In genomic region chr2:3418766-3419165, GRCh38 we compare ENCODE assay signal across 21 cellular contexts. TPM values are rescaled to one million over a fixed set of nuclear protein-coding genes. Genes with fewer than 3 reads are reported as not detected.
A peak's percentile ranks its signal among the peaks of the same experiment; 100 is the strongest.
DNase-seq lines count a peak whose midpoint lies in the region; ATAC-seq and TF ChIP-seq lines count a peak whose summit lies in the region.
"Had no signal": no experiment of that assay in that cellular context is flagged by ENCODE, and none has a peak within 500 bp of the region (broad histone marks: within the 10 kb centered on the region; RNA-seq: fewer than 3 reads in every experiment).

No MANE protein-coding gene starts in this region.

- no peak for TF ChIP-seq POLR2A in esophagus muscularis mucosa (IDR thresholded peaks at IDR 0.05; ENCODE audit: low read depth)

- H2AK5ac ChIP-seq in neuronal stem cell (ENCODE audit: low read depth, low read length): peak overlapping the region; percentile 33

- peak overlapping the region; percentile 46 for H3K23ac ChIP-seq in neuronal stem cell (ENCODE audit: low read depth, low read length, poor library complexity)

- H3K27ac ChIP-seq in BLaER1 treated with 17β-estradiol and CSF1 and Interleukin-3, amounts not matched to agents 10 nM and 100 nM: peak overlapping the region in 4 of 11 experiments; percentile 7 to 48 (median 18); a peak in 4 of 22 replicates
- H3K27ac ChIP-seq in esophagus muscularis mucosa (replicated peaks in 1 of 4): no peak overlapping the region
- no peak overlapping the region for H3K27ac ChIP-seq in neuronal stem cell (replicated peaks; ENCODE audit: low read length)
- H3K27ac ChIP-seq: A549, PC-9, RWPE1 had no signal

- peaks cover 1% of the 10 kb centered on the region for H3K4me1 Mint-ChIP-seq in activated CD4-positive, alpha-beta memory T cell treated with anti-CD3 and anti-CD28 coated beads for 36 hours (ENCODE audit: low read depth)

- peak overlapping the region in 9 of 11 experiments; percentile 2 to 93 (median 65); a peak in 15 of 22 replicates for H3K4me2 ChIP-seq in BLaER1 treated with 17β-estradiol and CSF1 and Interleukin-3, amounts not matched to agents 10 nM and 100 nM
- H3K4me2 ChIP-seq in neuronal stem cell (ENCODE audit: insufficient read depth, low read length, poor library complexity, severe bottlenecking): no peak overlapping the region
- H3K4me2 ChIP-seq: A549, PC-9 had no signal

- no peak overlapping the region for H4K8ac ChIP-seq in neuronal stem cell (ENCODE audit: low read depth, low read length)

- H3K9me3 ChIP-seq in BLaER1 treated with 17β-estradiol and CSF1 and Interleukin-3, amounts not matched to agents 10 nM and 100 nM (replicated peaks in 1 of 11): peaks cover 0 to 3% (median 0%) of the 10 kb centered on the region in 11 experiments; a peak in 3 of 22 replicates
- H3K9me3 ChIP-seq in esophagus muscularis mucosa (no peaks in the 10 kb centered on the region), neuronal stem cell (replicated peaks in 1 of 2; ENCODE audit: control insufficient read depth in 2 of 2, insufficient read depth in 1 of 2, low read depth in 1 of 2, low read length in 2 of 2) (no peaks in the 10 kb centered on the region)
- H3K9me3 ChIP-seq: A549 had no signal

- ATAC-seq in SK-N-SH treated with all-trans-retinoic acid at 6 μM for 48 hours (no peak), left ventricle myocardium superior (no peak)
- ATAC-seq: A549 had no signal

- no peak for TF ChIP-seq CTCF in esophagus muscularis mucosa (IDR thresholded peaks at IDR 0.05)

- H3K14ac ChIP-seq in neuronal stem cell (ENCODE audit: low read length): no peak overlapping the region

- H3K27me3 ChIP-seq in BLaER1 treated with 17β-estradiol and CSF1 and Interleukin-3, amounts not matched to agents 10 nM and 100 nM: no peaks in the 10 kb centered on the region
- H3K27me3 ChIP-seq in esophagus muscularis mucosa (no peaks in the 10 kb centered on the region), neuronal stem cell (ENCODE audit: control insufficient read depth in 3 of 3, insufficient read depth in 3 of 3, low read depth in 1 of 3, low read length in 3 of 3) (no peaks in the 10 kb centered on the region)

- intact Hi-C loops in activated CD4-positive, alpha-beta memory T cell treated with anti-CD3 and anti-CD28 coated beads for 36 hours (cut with micrococcal nuclease): no loop called here
- intact Hi-C loops in esophagus muscularis mucosa (cut with DNase I): no loop called here
- intact Hi-C loops in left ventricle myocardium superior (cut with micrococcal nuclease): no loop called here

- no peak overlapping the region for H3K4me3 Mint-ChIP-seq in activated CD4-positive, alpha-beta memory T cell treated with anti-CD3 and anti-CD28 coated beads for 36 hours
- H3K4me3 Mint-ChIP-seq: HFFc6 had no signal

- no peaks in the 10 kb centered on the region for H3K27me3 Mint-ChIP-seq in activated CD4-positive, alpha-beta memory T cell treated with anti-CD3 and anti-CD28 coated beads for 36 hours

- CTCF ChIA-PET in activated CD4-positive, alpha-beta memory T cell treated with anti-CD3 and anti-CD28 coated beads for 36 hours (lab: Charles Lee): no interaction called here

- POLR2A ChIA-PET in activated CD4-positive, alpha-beta memory T cell treated with anti-CD3 and anti-CD28 coated beads for 36 hours (lab: Charles Lee): no interaction called here

- no peak overlapping the region for H2BK5ac ChIP-seq in neuronal stem cell (ENCODE audit: low read length)

- no peak overlapping the region for H3K4me3 ChIP-seq in BLaER1 treated with 17β-estradiol and CSF1 and Interleukin-3, amounts not matched to agents 10 nM and 100 nM
- H3K4me3 ChIP-seq in esophagus muscularis mucosa (no peak overlapping the region), neuronal stem cell (ENCODE audit: low read length in 2 of 2) (no peak overlapping the region)
- H3K4me3 ChIP-seq: A549, PC-9 had no signal

- peak overlapping the region in 3 of 11 experiments; percentile 15 to 18 (median 15); a peak in 4 of 22 replicates for H3K9ac ChIP-seq in BLaER1 treated with 17β-estradiol and CSF1 and Interleukin-3, amounts not matched to agents 10 nM and 100 nM
- H3K9ac ChIP-seq in neuronal stem cell (ENCODE audit: low read depth, low read length, poor library complexity): peak overlapping the region; percentile 78

- H2BK15ac ChIP-seq in neuronal stem cell (ENCODE audit: low read length): no peak overlapping the region

- H2BK120ac ChIP-seq in neuronal stem cell (ENCODE audit: low read depth, low read length): no peak overlapping the region

- H4K91ac ChIP-seq in neuronal stem cell (ENCODE audit: low read depth, low read length, poor library complexity): no peak overlapping the region

- no peaks in the 10 kb centered on the region for H3K79me1 ChIP-seq in neuronal stem cell (ENCODE audit: low read depth, low read length)

- TF ChIP-seq EP300 in esophagus muscularis mucosa (IDR thresholded peaks at IDR 0.05): no peak

- no peak overlapping the region for H2BK12ac ChIP-seq in neuronal stem cell (ENCODE audit: low read length)

- peaks cover 11% of the 10 kb centered on the region for H3K36me3 Mint-ChIP-seq in activated CD4-positive, alpha-beta memory T cell treated with anti-CD3 and anti-CD28 coated beads for 36 hours

- no peak overlapping the region for H3K4ac ChIP-seq in neuronal stem cell (ENCODE audit: low read length)

- peaks cover 6 to 79% (median 45%) of the 10 kb centered on the region in 11 experiments; a peak in 20 of 22 replicates for H3K36me3 ChIP-seq in BLaER1 treated with 17β-estradiol and CSF1 and Interleukin-3, amounts not matched to agents 10 nM and 100 nM
- peaks cover 19 to 72% (median 49%) of the 10 kb centered on the region in 4 donors for H3K36me3 ChIP-seq in esophagus muscularis mucosa
- peaks cover 28 to 70% of the 10 kb centered on the region in 2 donors for H3K36me3 ChIP-seq in neuronal stem cell (replicated peaks in 1 of 2; ENCODE audit: control insufficient read depth in 2 of 2, insufficient read depth in 2 of 2, low read length in 2 of 2)

- DNase-seq in activated CD4-positive, alpha-beta memory T cell treated with anti-CD3 and anti-CD28 coated beads for 36 hours: no peak
- DNase-seq in esophagus muscularis mucosa (ENCODE audit: extremely low spot score) (peak; percentile 88), neuronal stem cell (ENCODE audit: low spot score) (no peak), left ventricle myocardium superior (no peak)
- DNase-seq in stimulated activated CD4-positive, alpha-beta T cell treated with anti-CD3 and anti-CD28 coated beads, Interleukin-12 subunit alpha, Interleukin-12 subunit beta, amount 100 ng/mL, for 4 hours: no peak
- DNase-seq: DMS79 treated with DMSO at 0.1 percent for 48 hours, H7, HFFc6, Kasumi-1, MM.1S, NCI-H1092, NCI-H1436 treated with DMSO at 0.1 percent for 48 hours, NCI-H2029, NCI-H2171, NCI-H526, PC-9, SIG-M5 had no signal

- peaks cover 0 to 89% (median 65%) of the 10 kb centered on the region in 10 experiments; a peak in 18 of 20 replicates for H3K4me1 ChIP-seq in BLaER1 treated with 17β-estradiol and CSF1 and Interleukin-3, amounts not matched to agents 10 nM and 100 nM
- H3K4me1 ChIP-seq in esophagus muscularis mucosa (peaks cover 0 to 23% (median 21%) of the 10 kb centered on the region in 4 donors), neuronal stem cell (ENCODE audit: control insufficient read depth in 2 of 2, insufficient read depth in 1 of 2, low read depth in 1 of 2, low read length in 2 of 2) (peaks cover 0 to 4% of the 10 kb centered on the region in 2 donors)
- H3K4me1 ChIP-seq: A549 had no signal

- H4K20me1 ChIP-seq in BLaER1 treated with 17β-estradiol and CSF1 and Interleukin-3, amounts not matched to agents 10 nM and 100 nM: peaks cover 0 to 45% (median 22%) of the 10 kb centered on the region in 11 experiments; a peak in 13 of 22 replicates

- H3K9me3 Mint-ChIP-seq in activated CD4-positive, alpha-beta memory T cell treated with anti-CD3 and anti-CD28 coated beads for 36 hours: no peaks in the 10 kb centered on the region
- H3K9me3 Mint-ChIP-seq: HFFc6 had no signal

- H3K27ac Mint-ChIP-seq in activated CD4-positive, alpha-beta memory T cell treated with anti-CD3 and anti-CD28 coated beads for 36 hours: peak overlapping the region; percentile 8
- H3K27ac Mint-ChIP-seq: HFFc6 had no signal

- no peak overlapping the region for H3K18ac ChIP-seq in neuronal stem cell (ENCODE audit: low read length)

- H2AFZ ChIP-seq in neuronal stem cell (ENCODE audit: low read length): no peak overlapping the region
- H2AFZ ChIP-seq: PC-9 had no signal

- 90% methylated on average over 11 of the region's 11 CpGs for WGBS in esophagus muscularis mucosa
- WGBS in neuronal stem cell (ENCODE audit: extremely low coverage in 2 of 2, insufficient read length in 2 of 2, insufficient replicate concordance in 1 of 2), 2 donors: no CpG with 5 or more reads among the region's 11 CpGs

TF ChIP-seq in SK-N-SH treated with all-trans-retinoic acid at 6 μM for 48 hours, 23 proteins besides CTCF, POLR2A, EP300 and RAD21:
- TF ChIP-seq ZNF70 (CRISPR knock-in tag; IDR thresholded peaks at IDR 0.05): no peak

RNA-seq across cellular contexts. Expression of gene TRAPPC12, which starts 39.3 kb away (rescaled TPM):
- total RNA-seq in activated CD4-positive, alpha-beta memory T cell treated with anti-CD3 and anti-CD28 coated beads for 36 hours: 10 to 100 TPM; 61.4 to 64.3 TPM
- total RNA-seq in esophagus muscularis mucosa (10 to 100 TPM; 65.6 to 89.3 (median 72.6) TPM), left ventricle myocardium superior (105 TPM)
- polyA plus RNA-seq in neuronal stem cell (2013, experiment 1 of 2): 37.6 TPM
- 41.5 TPM for polyA plus RNA-seq in neuronal stem cell (2013, experiment 2 of 2)

RNA-seq across cellular contexts. Expression of gene EIPR1, which starts 41.1 kb away (rescaled TPM):
- 10 to 100 TPM; 38.2 to 40.5 TPM for total RNA-seq in activated CD4-positive, alpha-beta memory T cell treated with anti-CD3 and anti-CD28 coated beads for 36 hours
- total RNA-seq in esophagus muscularis mucosa (10 to 100 TPM; 13.8 to 19.0 (median 15.3) TPM), left ventricle myocardium superior (9.6 TPM)
- 29.0 TPM for polyA plus RNA-seq in neuronal stem cell (2013, experiment 1 of 2)
- polyA plus RNA-seq in neuronal stem cell (2013, experiment 2 of 2): 26.5 TPM
